In the genomic region with DNA sequence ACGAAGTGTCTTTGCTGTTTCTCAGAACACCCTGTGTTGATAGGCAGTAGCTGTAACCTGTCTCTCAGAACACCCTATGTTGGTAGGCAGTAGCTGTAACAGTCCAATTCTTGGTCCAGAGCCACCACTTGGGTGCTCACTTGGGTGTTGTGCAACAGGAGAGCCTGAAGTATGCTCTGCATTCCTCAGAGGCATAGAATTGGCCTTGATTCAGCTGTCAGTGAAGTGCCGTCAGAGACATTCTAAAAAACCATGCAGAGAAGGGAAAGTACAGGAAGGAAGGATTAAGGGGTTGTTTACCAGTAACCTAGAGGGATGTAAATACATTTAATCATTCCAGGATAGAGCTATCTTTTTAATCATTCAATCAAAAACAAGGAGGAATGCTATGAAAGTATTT, we compare ENCODE assay signal across 1 cellular context.
TF ChIP-seq lines count a peak whose summit lies in the region.

No MANE protein-coding gene starts in this region.

TF ChIP-seq in A549, 52 proteins besides CTCF, POLR2A, EP300 and RAD21 (continued from another document):
- TF ChIP-seq USF2 (IDR thresholded peaks at IDR 0.05) (no peak), TP53 (CRISPR knock-in tag; IDR thresholded peaks at IDR 0.05) (no peak), EHF (CRISPR knock-in tag; IDR thresholded peaks at IDR 0.05) (no peak), SMC3 (IDR thresholded peaks at IDR 0.05) (0 out of 3 replicates have a peak, but pooled peaks have one; percentile 16), CEBPB (IDR thresholded peaks at IDR 0.05) (peak; percentile 92 to 98), CHD4 (IDR thresholded peaks at IDR 0.05; ENCODE audit: borderline replicate concordance) (no peak), FOSL2 (IDR thresholded peaks at IDR 0.05) (no peak), FOSL2 (CRISPR knock-in tag; IDR thresholded peaks at IDR 0.05) (0 out of 2 replicates have a peak, but pooled peaks have one; percentile 10), ZNF302 (CRISPR knock-in tag; IDR thresholded peaks at IDR 0.05) (no peak), HOXB13 (CRISPR knock-in tag; IDR thresholded peaks at IDR 0.05; ENCODE audit: low read depth) (no peak), RNF2 (IDR thresholded peaks at IDR 0.05; ENCODE audit: borderline replicate concordance, low read depth) (no peak), FOSB (CRISPR knock-in tag; IDR thresholded peaks at IDR 0.05) (no peak)
- TF ChIP-seq, protein P1, sequence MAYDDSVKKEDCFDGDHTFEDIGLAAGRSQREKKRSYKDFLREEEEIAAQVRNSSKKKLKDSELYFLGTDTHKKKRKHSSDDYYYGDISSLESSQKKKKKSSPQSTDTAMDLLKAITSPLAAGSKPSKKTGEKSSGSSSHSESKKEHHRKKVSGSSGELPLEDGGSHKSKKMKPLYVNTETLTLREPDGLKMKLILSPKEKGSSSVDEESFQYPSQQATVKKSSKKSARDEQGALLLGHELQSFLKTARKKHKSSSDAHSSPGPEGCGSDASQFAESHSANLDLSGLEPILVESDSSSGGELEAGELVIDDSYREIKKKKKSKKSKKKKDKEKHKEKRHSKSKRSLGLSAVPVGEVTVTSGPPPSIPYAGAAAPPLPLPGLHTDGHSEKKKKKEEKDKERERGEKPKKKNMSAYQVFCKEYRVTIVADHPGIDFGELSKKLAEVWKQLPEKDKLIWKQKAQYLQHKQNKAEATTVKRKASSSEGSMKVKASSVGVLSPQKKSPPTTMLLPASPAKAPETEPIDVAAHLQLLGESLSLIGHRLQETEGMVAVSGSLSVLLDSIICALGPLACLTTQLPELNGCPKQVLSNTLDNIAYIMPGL (CRISPR knock-in tag; IDR thresholded peaks at IDR 0.05; ENCODE audit: borderline replicate concordance): no peak
TF ChIP-seq in A549: peak in this region for 5.
